ENCODE assay signal across 8 cellular contexts in the genomic region with DNA sequence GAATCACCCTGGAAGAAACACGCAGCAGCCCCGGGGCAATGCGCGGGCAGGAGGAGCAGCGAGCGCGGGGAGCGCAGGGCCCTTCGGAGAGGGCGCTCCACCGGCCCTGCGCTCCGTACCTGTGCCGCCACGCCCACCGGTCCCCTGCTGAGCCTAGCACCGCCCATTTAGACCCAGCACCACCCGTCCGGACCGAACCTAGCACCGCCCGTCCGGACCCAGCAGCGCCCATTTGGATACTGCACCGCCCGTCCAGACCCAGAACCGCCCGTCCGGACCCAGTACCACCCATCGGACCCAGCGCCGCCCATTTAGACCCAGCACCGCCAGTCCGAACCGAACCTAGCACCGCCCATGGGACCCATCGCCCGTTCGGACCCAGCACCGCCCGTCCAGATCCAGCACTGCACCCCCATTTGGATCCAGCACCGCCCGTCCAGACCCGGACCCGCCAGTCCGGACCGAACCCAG. TPM values are rescaled to one million over a fixed set of nuclear protein-coding genes. Genes with fewer than 3 reads are reported as not detected.
A peak's percentile ranks its signal among the peaks of the same experiment; 100 is the strongest.
DNase-seq lines count a peak whose midpoint lies in the region; ATAC-seq lines count a peak whose summit lies in the region.

No MANE protein-coding gene starts in this region.

- DNase-seq in SK-MEL-5 (ENCODE audit: low read depth, low spot score) (peak; percentile 38), cerebellar cortex (ENCODE audit: low spot score) (peak; percentile 39)
- peak; percentile 22 to 30 for DNase-seq in stimulated activated CD4-positive, alpha-beta T cell treated with anti-CD3 and anti-CD28 coated beads, Interleukin-4, amount 100 ng/mL, for 4 hours

- peaks cover 30% of the 10 kb centered on the region for H3K27me3 ChIP-seq in BLaER1
- H3K27me3 ChIP-seq in layer of hippocampus (ENCODE audit: control insufficient read depth, insufficient read depth, low read length) = no peaks in the 10 kb centered on the region

- H3K4me1 ChIP-seq in BLaER1 = peaks cover 19% of the 10 kb centered on the region

- H3K36me3 ChIP-seq in BLaER1 = no peaks in the 10 kb centered on the region

- peak overlapping the region; percentile 78 for H3K9ac ChIP-seq in BLaER1

- H3K9me3 ChIP-seq in BLaER1 = no peaks in the 10 kb centered on the region

- peak overlapping the region; percentile 86 for H3K4me3 ChIP-seq in BLaER1

- in situ Hi-C loops in SK-MEL-5 (cut with HindIII; ENCODE audit: low pct_unique_long_range_greater_than_20kb, low sequenced_read_pairs) = no loop called here

- H3K4me2 ChIP-seq in BLaER1 = peak overlapping the region; percentile 99

- ATAC-seq in GM21717 (IDR thresholded peaks at IDR 0.05; ENCODE audit: unreplicated experiment) = peak; percentile 36
- no peak for ATAC-seq in HG02870 (IDR thresholded peaks at IDR 0.05; ENCODE audit: unreplicated experiment)
- ATAC-seq in GM18867 (IDR thresholded peaks at IDR 0.05; ENCODE audit: unreplicated experiment) = no peak

- H4K20me1 ChIP-seq in BLaER1 = peaks cover 35% of the 10 kb centered on the region

- no peak overlapping the region for H3K27ac ChIP-seq in BLaER1
- peak overlapping the region; percentile 71 for H3K27ac ChIP-seq in layer of hippocampus (ENCODE audit: low read depth, low read length)

RNA-seq across cellular contexts. Expression of gene AFDN, which starts 0.9 kb away (rescaled TPM):
- total RNA-seq in SK-MEL-5 (2014; rRNA removed; shearing (Covaris generic)) = 47.2 and 47.5 TPM in 2 replicates
- 16.9 and 23.7 TPM in 2 replicates for polyA plus RNA-seq in SK-MEL-5 (2015; cell fraction: cytosol; rRNA removed)
- 96.8 and 119 TPM in 2 replicates for polyA plus RNA-seq in SK-MEL-5 (2015; cell fraction: nucleus; rRNA removed)
